8 cellular contexts compared by ENCODE assay signal in genomic region chr2:229713371-229714079, GRCh38. TPM values are rescaled to one million over a fixed set of nuclear protein-coding genes. Genes with fewer than 3 reads are reported as not detected.
DNase-seq lines count a peak whose midpoint lies in the region; ATAC-seq and TF ChIP-seq lines count a peak whose summit lies in the region.

No MANE protein-coding gene starts in this region.

- in situ Hi-C loops in mammary epithelial cell (cut with MboI; ENCODE audit: low sequenced_read_pairs in 2 of 2), result no loop called here

- no TSS peak for BruUV-seq in mammary epithelial cell (replicated peaks; lab: Mats Ljungman, UMichigan)

- H2AFZ ChIP-seq in mammary epithelial cell (ENCODE audit: low read depth, low read length), result peak overlapping the region; percentile 68

- H3K36me3 ChIP-seq in mammary epithelial cell (ENCODE audit: insufficient read depth, low read length), result no peaks in the 10 kb centered on the region
- H3K36me3 ChIP-seq in stomach, result no peaks in the 10 kb centered on the region

- H3K4me3 ChIP-seq in mammary epithelial cell (replicated peaks in 1 of 3; ENCODE audit: insufficient read depth in 1 of 3, low read depth in 2 of 3, low read length in 3 of 3), result peak overlapping the region; percentile 15 to 54 (median 51)
- H3K4me3 ChIP-seq in stomach, result peak overlapping the region; percentile 41 to 47 (median 44)

- H3K4me2 ChIP-seq in mammary epithelial cell (ENCODE audit: insufficient read depth, low read depth, low read length), result peak overlapping the region; percentile 99

- H4K20me1 ChIP-seq in mammary epithelial cell (ENCODE audit: insufficient read depth, low read length), result no peaks in the 10 kb centered on the region

- no peak for TF ChIP-seq CTCF in mammary epithelial cell (conservative IDR thresholded peaks at IDR 0.05 in 1 of 2, IDR thresholded peaks at IDR 0.05 in 1 of 2; ENCODE audit: extremely low read depth in 1 of 2, insufficient read depth in 1 of 2, low read depth in 1 of 2, low read length in 2 of 2)
- TF ChIP-seq CTCF in stomach (IDR thresholded peaks at IDR 0.05), result no peak

- peak; percentile 20 for ATAC-seq in GM19455 (IDR thresholded peaks at IDR 0.05; ENCODE audit: unreplicated experiment)

- H3K27ac ChIP-seq in mammary epithelial cell (ENCODE audit: insufficient read depth, low read depth, low read length), result no peak overlapping the region
- peak overlapping the region in 2 of 5 donors; percentile 38 to 63 for H3K27ac ChIP-seq in stomach

- intact Hi-C loops in mammary epithelial cell (cut with micrococcal nuclease), result loop anchor here (10.0 kb wide), 1 partner anchor 1029 kb away; no protein-coding TSS in a partner anchor
- intact Hi-C loops in stomach (cut with DNase I; ENCODE audit: low total_unique reads), result no loop called here

- H3K9ac ChIP-seq in mammary epithelial cell (ENCODE audit: insufficient read depth, low read length), result no peak overlapping the region

- CTCF ChIA-PET in mammary epithelial cell (lab: Charles Lee; ENCODE audit: low non-redundant PET), result no interaction called here

- H3K27me3 ChIP-seq in mammary epithelial cell (ENCODE audit: insufficient read depth, low read length), result peaks cover 27% of the 10 kb centered on the region
- peaks cover 13 to 95% (median 53%) of the 10 kb centered on the region in 3 donors for H3K27me3 ChIP-seq in stomach

- WGBS in mammary epithelial cell (ENCODE audit: low coverage, missing lambda C conversion rate), result 1% methylated on average over 20 of the region's 61 CpGs
- 2 to 5% (median 3%) methylated on average over 11 to 61 of the region's 61 CpGs for WGBS in stomach, 5 donors

- TF ChIP-seq EP300 in stomach (IDR thresholded peaks at IDR 0.05), result no peak

- dilution Hi-C loops in mammary epithelial cell (cut with HindIII; ENCODE audit: low sequenced_read_pairs), result loop anchor here (25.0 kb wide), 1 partner anchor 376 kb away; no protein-coding TSS in a partner anchor

- no peaks in the 10 kb centered on the region for H3K79me2 ChIP-seq in mammary epithelial cell (ENCODE audit: insufficient read depth, low read length)

- H3K9me3 ChIP-seq in mammary epithelial cell (replicated peaks; ENCODE audit: insufficient read depth, low read length), result no peaks in the 10 kb centered on the region
- peaks cover 0 to 7% (median 1%) of the 10 kb centered on the region in 4 donors for H3K9me3 ChIP-seq in stomach

- peaks cover 20% of the 10 kb centered on the region for H3K4me1 ChIP-seq in mammary epithelial cell (ENCODE audit: insufficient read depth, low read length)
- peaks cover 19 to 25% (median 23%) of the 10 kb centered on the region in 4 donors for H3K4me1 ChIP-seq in stomach

- DNase-seq in C1 segment of cervical spinal cord (lab: John Stamatoyannopoulos, UW) (peak in 12 of 14 donors; percentile 12 to 79 (median 64)), NCI-H510A (lab: John Stamatoyannopoulos, UW) (peak; percentile 68), mammary epithelial cell (no peak), kidney tubule cell (ENCODE audit: low spot score) (peak; percentile 20), stomach (peak; percentile 32), GOT3 (lab: John Stamatoyannopoulos, UW) (no peak), SIG-M5 treated with dmso at 0.1 percent for 504 hours (lab: John Stamatoyannopoulos, UW; ENCODE audit: unreplicated experiment) (no peak)

- no peak for TF ChIP-seq POLR2A in stomach (IDR thresholded peaks at IDR 0.05)

RNA-seq across cellular contexts. Expression of gene DNER, which starts 0.8 kb away (rescaled TPM):
- total RNA-seq in mammary epithelial cell, result under 1 TPM; 0.17 to 0.42 TPM
- 5.7 TPM for polyA plus RNA-seq in mammary epithelial cell
- polyA minus RNA-seq in mammary epithelial cell, result 0.88 TPM
- total RNA-seq in stomach, result 10 to 100 TPM in 1 of 5 donors, 1 to 10 TPM in 4; 2.3 to 10.6 (median 7.6) TPM
- 1 to 10 TPM; 1.6 to 3.3 (median 3.2) TPM for polyA plus RNA-seq in stomach

Comparison
In these comparisons a context has a peak if more than half of its experiments do, and no peak if none do; other contexts are left out.
1. DNase-seq: peak in C1 segment of cervical spinal cord (12 of 14), NCI-H510A (single experiment), kidney tubule cell (single experiment) and stomach (single experiment); none in mammary epithelial cell (single experiment), GOT3 (single experiment) and SIG-M5 treated with dmso at 0.1 percent for 504 hours (single experiment).